ENCODE assay signal across 8 cellular contexts in genomic region chr6:134317471-134318131, GRCh38. TPM values are rescaled to one million over a fixed set of nuclear protein-coding genes. Genes with fewer than 3 reads are reported as not detected.
DNase-seq lines count a peak whose midpoint lies in the region; ATAC-seq and TF ChIP-seq lines count a peak whose summit lies in the region.

Gene SGK1 (minus strand): TSS chr6:134318112. CDS start chr6:134317460, 652 bp downstream.

- no peaks in the 10 kb centered on the region for H4K20me1 ChIP-seq in smooth muscle cell (ENCODE audit: low read depth)

- no peaks in the 10 kb centered on the region for H3K4me1 ChIP-seq in smooth muscle cell (ENCODE audit: low read depth)

- peak within 1 kb of the TSS; percentile 53 for H2AFZ ChIP-seq in smooth muscle cell (ENCODE audit: low read depth)

- no peaks in the 10 kb centered on the region for H3K79me2 ChIP-seq in smooth muscle cell (ENCODE audit: low read depth)

- no peak within 1 kb of the TSS for H3K9ac ChIP-seq in smooth muscle cell (ENCODE audit: low read depth)

- WGBS in smooth muscle cell (ENCODE audit: low lambda C conversion rate) = 2% methylated on average over 33 of the region's 33 CpGs

- DNase-seq in Ammon's horn (ENCODE audit: low spot score) (peak; percentile 89), dermis blood vessel endothelial cell (peak; percentile 30), kidney tubule cell (ENCODE audit: low spot score) (peak; percentile 37), smooth muscle cell (lab: John Stamatoyannopoulos, UW; ENCODE audit: unreplicated experiment) (no peak), COR-L47 (lab: John Stamatoyannopoulos, UW) (no peak)
- DNase-seq in activated CD4-positive, alpha-beta T cell treated with anti-CD3 and anti-CD28 coated beads for 4 hours = peak; percentile 19 to 21

- no peak for TF ChIP-seq CTCF in smooth muscle cell (IDR thresholded peaks at IDR 0.05; ENCODE audit: borderline replicate concordance, insufficient read depth, poor library complexity, severe bottlenecking)

- no peaks in the 10 kb centered on the region for H3K36me3 ChIP-seq in smooth muscle cell (ENCODE audit: low read depth)

- peak; percentile 60 for ATAC-seq in HG02642 (IDR thresholded peaks at IDR 0.05; ENCODE audit: poor library complexity, unreplicated experiment)
- no peak for ATAC-seq in HG03342 (IDR thresholded peaks at IDR 0.05; ENCODE audit: unreplicated experiment)

- no peaks in the 10 kb centered on the region for H3K9me3 ChIP-seq in smooth muscle cell (replicated peaks; ENCODE audit: low read depth)

- peak within 1 kb of the TSS; percentile 85 for H3K4me2 ChIP-seq in smooth muscle cell

- peak within 1 kb of the TSS; percentile 54 for H3K4me3 ChIP-seq in smooth muscle cell

- peaks cover 44% of the 10 kb centered on the region for H3K27me3 ChIP-seq in smooth muscle cell (ENCODE audit: low read depth)

- no peaks in the 10 kb centered on the region for H3F3A ChIP-seq in smooth muscle cell (ENCODE audit: low read depth)

- H3K27ac ChIP-seq in smooth muscle cell (ENCODE audit: low read depth) = no peak within 1 kb of the TSS

RNA-seq across cellular contexts. Expression of gene SGK1, which starts in this region (rescaled TPM):
- 109 and 111 TPM in 2 replicates for total RNA-seq in dermis blood vessel endothelial cell
- 67.0 and 109 TPM in 2 replicates for total RNA-seq in smooth muscle cell
- polyA plus RNA-seq in smooth muscle cell = 18.9 and 52.3 TPM in 2 replicates

Comparison
In these comparisons a context has a peak if more than half of its experiments do, and no peak if none do; other contexts are left out.
1. DNase-seq: peak in Ammon's horn (single experiment), activated CD4-positive, alpha-beta T cell treated with anti-CD3 and anti-CD28 coated beads for 4 hours (2 of 2), dermis blood vessel endothelial cell (single experiment) and kidney tubule cell (single experiment); none in smooth muscle cell (single experiment) and COR-L47 (single experiment).